Comparison of ENCODE assay signal across 8 cellular contexts in genomic region chr17:4175921-4176802, GRCh38. TPM values are rescaled to one million over a fixed set of nuclear protein-coding genes. Genes with fewer than 3 reads are reported as not detected.
A peak's percentile ranks its signal among the peaks of the same experiment; 100 is the strongest.
DNase-seq lines count a peak whose midpoint lies in the region; ATAC-seq, FAIRE-seq and TF ChIP-seq lines count a peak whose summit lies in the region.

No MANE protein-coding gene starts in this region.

- no peak for TF ChIP-seq EP300 in GM12878 (IDR thresholded peaks at IDR 0.05; ENCODE audit: borderline replicate concordance in 1 of 2, control insufficient read depth in 1 of 2, low read depth in 2 of 2, low read length in 2 of 2)

- RAD21 ChIA-PET in GM12878 (lab: Charles Lee; ENCODE audit: unreplicated experiment) = no interaction called here

- 85% methylated on average over 25 of the region's 25 CpGs for WGBS in GM12878 (ENCODE audit: insufficient coverage, insufficient replicate concordance, low lambda C conversion rate, missing lambda C conversion rate)
- 75% methylated on average over 24 of the region's 25 CpGs for WGBS in smooth muscle cell (ENCODE audit: low lambda C conversion rate)

- H3K27me3 ChIP-seq in GM12878 (replicated peaks in 1 of 2; ENCODE audit: control insufficient read depth in 2 of 2, insufficient read depth in 2 of 2, low read length in 1 of 2) (no peaks in the 10 kb centered on the region), smooth muscle cell (ENCODE audit: low read depth) (no peaks in the 10 kb centered on the region)

- POLR2A ChIA-PET in GM12878 (lab: Charles Lee) = interaction anchor here (0.6 kb wide), 1 partner anchor 388 kb away, joined by 5 read pairs; no protein-coding TSS in a partner anchor

- CTCF ChIA-PET in GM12878 (lab: Yijun Ruan, JAX) = interaction anchor here (0.7 kb wide), 1 partner anchor 330 kb away, joined by 3 read pairs; the partner anchor contains the start of gene NCBP3

- in situ Hi-C loops in GM12878 (cut with MboI) = no loop called here

- SMC1A ChIA-PET in GM12878 (lab: Charles Lee; ENCODE audit: uncharacterized antibody, unreplicated experiment) = no interaction called here

- intact Hi-C loops in GM12878 (cut with micrococcal nuclease; ENCODE audit: unreplicated experiment) = no loop called here

- H4K20me1 ChIP-seq in GM12878 (ENCODE audit: control insufficient read depth, insufficient read depth) (no peaks in the 10 kb centered on the region), smooth muscle cell (ENCODE audit: low read depth) (peaks cover 54% of the 10 kb centered on the region)

- TF ChIP-seq CTCF in GM12878 (IDR thresholded peaks at IDR 0.05 in 2 of 3, conservative IDR thresholded peaks at IDR 0.05 in 1 of 3; ENCODE audit: control insufficient read depth in 2 of 3, extremely low read depth in 1 of 3, insufficient read depth in 1 of 3, low read depth in 3 of 3, low read length in 3 of 3) (no peak), smooth muscle cell (IDR thresholded peaks at IDR 0.05; ENCODE audit: borderline replicate concordance, insufficient read depth, poor library complexity, severe bottlenecking) (no peak)

- DNase-seq in ELF-1 (ENCODE audit: low read depth, low spot score) (peak; percentile 58), GM12878 (ENCODE audit: low read depth, low spot score) (no peak), smooth muscle cell (lab: John Stamatoyannopoulos, UW; ENCODE audit: unreplicated experiment) (no peak), NCI-H2171 (lab: John Stamatoyannopoulos, UW) (no peak), NCI-H748 (lab: John Stamatoyannopoulos, UW; ENCODE audit: unreplicated experiment) (no peak), T1000 (lab: John Stamatoyannopoulos, UW) (no peak)
- DNase-seq in activated CD4-positive, alpha-beta T cell treated with anti-CD3 and anti-CD28 coated beads for 48 hours = peak; percentile 51

- H3K9me3 ChIP-seq in GM12878 (replicated peaks; ENCODE audit: control insufficient read depth, insufficient read depth, low read length) = no peaks in the 10 kb centered on the region
- H3K9me3 ChIP-seq in smooth muscle cell (replicated peaks; ENCODE audit: low read depth) = no peaks in the 10 kb centered on the region

- no peak for TF ChIP-seq POLR2A in GM12878 (IDR thresholded peaks at IDR 0.05; ENCODE audit: low read depth, low read length)

- H3K4me1 ChIP-seq in GM12878 (ENCODE audit: control insufficient read depth, insufficient read depth, low read length) (peaks cover 5% of the 10 kb centered on the region), smooth muscle cell (ENCODE audit: low read depth) (no peaks in the 10 kb centered on the region)

- FAIRE-seq in GM12878 (lab: Jason Lieb, UNC) = no peak

- no peak overlapping the region for H3K4me2 ChIP-seq in GM12878 (ENCODE audit: control insufficient read depth, insufficient read depth)
- no peak overlapping the region for H3K4me2 ChIP-seq in smooth muscle cell

- ATAC-seq in GM12878 (no peak), HG03565 (IDR thresholded peaks at IDR 0.05; ENCODE audit: unreplicated experiment) (no peak)

- H3K9ac ChIP-seq in GM12878 (ENCODE audit: control insufficient read depth, insufficient read depth, low read length) = no peak overlapping the region
- no peak overlapping the region for H3K9ac ChIP-seq in smooth muscle cell (ENCODE audit: low read depth)

- H3K4me3 ChIP-seq in GM12878 = no peak overlapping the region
- no peak overlapping the region for H3K4me3 ChIP-seq in smooth muscle cell

- no TSS peak for BruUV-seq in GM12878 (replicated peaks; lab: Mats Ljungman, UMichigan)

- peaks cover 5% of the 10 kb centered on the region for H3F3A ChIP-seq in smooth muscle cell (ENCODE audit: low read depth)

- peak overlapping the region; percentile 19; the same call in 1 of the 2 replicates for H3K27ac ChIP-seq in GM12878 (ENCODE audit: control insufficient read depth, insufficient read depth)
- H3K27ac ChIP-seq in smooth muscle cell (ENCODE audit: low read depth) = peak overlapping the region; percentile 16

- H3K79me2 ChIP-seq in GM12878 (ENCODE audit: control insufficient read depth, insufficient read depth, low read length) (no peaks in the 10 kb centered on the region), smooth muscle cell (ENCODE audit: low read depth) (no peaks in the 10 kb centered on the region)

- no peak overlapping the region for H2AFZ ChIP-seq in GM12878 (ENCODE audit: control insufficient read depth, low read depth, low read length)
- H2AFZ ChIP-seq in smooth muscle cell (ENCODE audit: low read depth) = no peak overlapping the region

- no peak for TF ChIP-seq RAD21 in GM12878 (IDR thresholded peaks at IDR 0.05; ENCODE audit: insufficient read depth, low read depth, low read length)

- H3K36me3 ChIP-seq in GM12878 (ENCODE audit: control insufficient read depth in 2 of 2, insufficient read depth in 2 of 2, low read length in 1 of 2) (peaks cover 43 to 57% of the 10 kb centered on the region in 2 experiments), smooth muscle cell (ENCODE audit: low read depth) (peaks cover 14% of the 10 kb centered on the region)

TF ChIP-seq in GM12878, 131 proteins besides CTCF, POLR2A, EP300 and RAD21:
- TF ChIP-seq RUNX3 (IDR thresholded peaks at IDR 0.05; ENCODE audit: low read length) (peak; percentile 51; the same call in 1 of the 2 replicates), ZNF274 (IDR thresholded peaks at IDR 0.05; ENCODE audit: insufficient read depth, insufficient read length) (no peak)

RNA-seq across cellular contexts. Expression of gene CYB5D2, which starts 33.2 kb away (rescaled TPM):
- total RNA-seq in GM12878 (2013; cell fraction: nucleolus; rRNA removed) = 4.4 and 5.6 TPM in 2 replicates
- 14.9 and 16.9 TPM in 2 replicates for total RNA-seq in GM12878 (2014; rRNA removed)
- 10.7 and 11.7 TPM in 2 replicates for total RNA-seq in GM12878 (2014; rRNA removed; fragmentation: Illumina TruSeq; extraction: Trizol)
- total RNA-seq in GM12878 (2021) = 8.5 and 9.6 TPM in 2 replicates
- polyA plus RNA-seq in GM12878 (2011; ENCODE audit: low read depth) = 5.9 TPM
- 6.3 and 10.7 TPM in 2 replicates for polyA plus RNA-seq in GM12878 (2011; rRNA removed)
- polyA plus RNA-seq in GM12878 (2011; cell fraction: cytosol; rRNA removed) = 19.2 and 23.4 TPM in 2 replicates
- 7.1 and 8.6 TPM in 2 replicates for polyA plus RNA-seq in GM12878 (2011; cell fraction: nucleus; rRNA removed)
- 10.3 and 11.5 TPM in 2 replicates for polyA plus RNA-seq in GM12878 (2012)
- 7.4 and 11.0 TPM in 2 replicates for polyA plus RNA-seq in GM12878 (2014; fragmentation: Illumina TruSeq; extraction: Trizol)
- 1 to 10 TPM; 3.9 to 4.1 TPM for polyA plus RNA-seq in GM12878 (2014; fragmentation: Nextera tagmentation; extraction: Ambion mirVana)
- polyA plus RNA-seq in GM12878 (2014; rRNA removed) = 13.3 and 16.0 TPM in 2 replicates
- polyA plus RNA-seq in GM12878 (2016; fragmentation: Nextera tagmentation; extraction: Ambion mirVana) = 10 to 100 TPM; 11.0 to 12.2 TPM
- 6.4 and 17.8 TPM in 2 replicates for polyA minus RNA-seq in GM12878 (2011; rRNA and poly(A)+ RNA removed)
- polyA minus RNA-seq in GM12878 (2011; cell fraction: cytosol; rRNA and poly(A)+ RNA removed) = 3.9 and 5.0 TPM in 2 replicates
- 3.3 and 4.8 TPM in 2 replicates for polyA minus RNA-seq in GM12878 (2011; cell fraction: nucleus; rRNA and poly(A)+ RNA removed)
- total RNA-seq in smooth muscle cell = 12.2 and 13.3 TPM in 2 replicates
- polyA plus RNA-seq in smooth muscle cell = 15.2 and 16.7 TPM in 2 replicates

RNA-seq across cellular contexts. Expression of gene ZZEF1, which starts 33.3 kb away (rescaled TPM):
- 178 and 196 TPM in 2 replicates for total RNA-seq in GM12878 (2013; cell fraction: nucleolus; rRNA removed)
- total RNA-seq in GM12878 (2014; rRNA removed) (26.8 and 30.8 TPM in 2 replicates), GM12878 (2014; rRNA removed; fragmentation: Illumina TruSeq; extraction: Trizol) (16.8 and 19.0 TPM in 2 replicates), GM12878 (2021) (29.3 and 34.3 TPM in 2 replicates), smooth muscle cell (15.0 and 20.0 TPM in 2 replicates)
- polyA plus RNA-seq in GM12878 (2011; ENCODE audit: low read depth) = 13.0 TPM
- polyA plus RNA-seq in GM12878 (2011; rRNA removed) (16.2 and 21.3 TPM in 2 replicates), GM12878 (2014; fragmentation: Illumina TruSeq; extraction: Trizol) (20.1 and 22.7 TPM in 2 replicates), GM12878 (2014; fragmentation: Nextera tagmentation; extraction: Ambion mirVana) (1 to 10 TPM in 1 of 2 experiments, under 1 TPM in 1; 0.88 to 1.1 TPM), GM12878 (2014; rRNA removed) (18.7 and 19.3 TPM in 2 replicates), GM12878 (2016; fragmentation: Nextera tagmentation; extraction: Ambion mirVana) (1 to 10 TPM; 6.5 to 6.8 TPM), smooth muscle cell (3.8 and 5.7 TPM in 2 replicates)
- 16.1 and 18.3 TPM in 2 replicates for polyA plus RNA-seq in GM12878 (2011; cell fraction: cytosol; rRNA removed)
- polyA plus RNA-seq in GM12878 (2011; cell fraction: nucleus; rRNA removed) = 58.9 and 71.6 TPM in 2 replicates
- polyA plus RNA-seq in GM12878 (2012) = 15.5 and 16.4 TPM in 2 replicates
- 69.6 and 77.8 TPM in 2 replicates for polyA minus RNA-seq in GM12878 (2011; rRNA and poly(A)+ RNA removed)
- 18.0 and 25.4 TPM in 2 replicates for polyA minus RNA-seq in GM12878 (2011; cell fraction: cytosol; rRNA and poly(A)+ RNA removed)
- 58.6 and 99.3 TPM in 2 replicates for polyA minus RNA-seq in GM12878 (2011; cell fraction: nucleus; rRNA and poly(A)+ RNA removed)

Comparison
In these comparisons a context has a peak if more than half of its experiments do, and no peak if none do; other contexts are left out.
1. DNase-seq: peak in ELF-1 (single experiment) and activated CD4-positive, alpha-beta T cell treated with anti-CD3 and anti-CD28 coated beads for 48 hours (single experiment); none in GM12878 (single experiment), smooth muscle cell (single experiment), NCI-H2171 (single experiment), NCI-H748 (single experiment) and T1000 (single experiment).